ENCODE assay signal across 9 cellular contexts in genomic region chr17:40112191-40112590, GRCh38. TPM values are rescaled to one million over a fixed set of nuclear protein-coding genes. Genes with fewer than 3 reads are reported as not detected.
DNase-seq lines count a peak whose midpoint lies in the region; ATAC-seq and TF ChIP-seq lines count a peak whose summit lies in the region.
"Had no signal": no experiment of that assay in that cellular context is flagged by ENCODE, and none has a peak within 500 bp of the region (broad histone marks: within the 10 kb centered on the region; RNA-seq: fewer than 3 reads in every experiment).

No MANE protein-coding gene starts in this region.

- no peaks in the 10 kb centered on the region for H3K9me3 Mint-ChIP-seq in neural crest cell

- DNase-seq in NCI-H69 (lab: John Stamatoyannopoulos, UW), result peak; percentile 13
- DNase-seq in dorsolateral prefrontal cortex, result no peak
- no peak for DNase-seq in neural crest cell (ENCODE audit: low read depth, low spot score)
- no peak for DNase-seq in DMS153 treated with DMSO at 0.1 percent for 48 hours (lab: John Stamatoyannopoulos, UW; ENCODE audit: unreplicated experiment)
- no peak for DNase-seq in NCI-H1930 (lab: John Stamatoyannopoulos, UW)
- DNase-seq in cerebellar cortex (ENCODE audit: low spot score), result no peak

- no peaks in the 10 kb centered on the region for H3K36me3 Mint-ChIP-seq in neural crest cell (ENCODE audit: low read depth)

- intact Hi-C loops in dorsolateral prefrontal cortex (cut with DNase I), result loop anchor here in 1 of 2 donors (2.0 to 10.0 kb wide), 2 partner anchors 79 to 173 kb away; partner anchors contain the start of gene CDC6

- peak overlapping the region in 8 of 59 donors; percentile 12 to 70 (median 62) for H3K4me3 ChIP-seq in dorsolateral prefrontal cortex

- H3K27ac ChIP-seq in 22Rv1 (peak overlapping the region; percentile 89), dorsolateral prefrontal cortex (peak overlapping the region; percentile 10 to 100 (median 98))
- H3K27ac ChIP-seq: brain microvascular endothelial cell had no signal

- peak overlapping the region; percentile 14 for H3K4me3 Mint-ChIP-seq in neural crest cell

- H3K27me3 ChIP-seq in dorsolateral prefrontal cortex, result no peaks in the 10 kb centered on the region
- H3K27me3 ChIP-seq: brain microvascular endothelial cell had no signal

- ATAC-seq in GM19467 (IDR thresholded peaks at IDR 0.05; ENCODE audit: unreplicated experiment), result no peak

- H3K27ac Mint-ChIP-seq in neural crest cell (ENCODE audit: unreplicated experiment), result peak overlapping the region; percentile 12

- TF ChIP-seq CTCF in 22Rv1 (IDR thresholded peaks at IDR 0.05) (no peak), dorsolateral prefrontal cortex (IDR thresholded peaks at IDR 0.05 in 54 of 56, conservative IDR thresholded peaks at IDR 0.05 in 2 of 56; ENCODE audit: low read depth in 1 of 56, partially characterized antibody in 56 of 56) (no peak), neural crest cell (conservative IDR thresholded peaks at IDR 0.05) (no peak)

- peaks cover 66% of the 10 kb centered on the region for H3K4me1 Mint-ChIP-seq in neural crest cell

- peaks cover 7% of the 10 kb centered on the region for H3K27me3 Mint-ChIP-seq in neural crest cell (ENCODE audit: low read depth)

RNA-seq across cellular contexts. Expression of gene MSL1, which starts 9.6 kb away (rescaled TPM):
- 100 to 1,000 TPM in 116 of 120 experiments, 10 to 100 TPM in 4; 87.8 to 143 (median 120) TPM for total RNA-seq in dorsolateral prefrontal cortex
- total RNA-seq in neural crest cell, result 147 and 153 TPM in 2 replicates

RNA-seq across cellular contexts. Expression of gene NR1D1, which starts 11.8 kb away (rescaled TPM):
- 10 to 100 TPM; 26.9 to 97.0 (median 62.1) TPM for total RNA-seq in dorsolateral prefrontal cortex
- total RNA-seq in neural crest cell, result 2.5 and 2.8 TPM in 2 replicates

RNA-seq across cellular contexts. Expression of gene CASC3, which starts 28.1 kb away (rescaled TPM):
- total RNA-seq in dorsolateral prefrontal cortex (100 to 1,000 TPM in 119 of 120 experiments, 10 to 100 TPM in 1; 95.0 to 216 (median 136) TPM), neural crest cell (130 and 138 TPM in 2 replicates)

RNA-seq across cellular contexts. Expression of gene THRA, which starts 49.4 kb away (rescaled TPM):
- 100 to 1,000 TPM; 178 to 301 (median 231) TPM for total RNA-seq in dorsolateral prefrontal cortex
- total RNA-seq in neural crest cell, result 15.0 and 15.3 TPM in 2 replicates

RNA-seq across cellular contexts. Expression of gene MED24, which starts 58.0 kb away (rescaled TPM):
- total RNA-seq in dorsolateral prefrontal cortex (100 to 1,000 TPM in 59 of 120 experiments, 10 to 100 TPM in 61; 59.5 to 156 (median 99.1) TPM), neural crest cell (147 and 154 TPM in 2 replicates)
